Comparison of ENCODE assay signal across 1 cellular context in the genomic region with DNA sequence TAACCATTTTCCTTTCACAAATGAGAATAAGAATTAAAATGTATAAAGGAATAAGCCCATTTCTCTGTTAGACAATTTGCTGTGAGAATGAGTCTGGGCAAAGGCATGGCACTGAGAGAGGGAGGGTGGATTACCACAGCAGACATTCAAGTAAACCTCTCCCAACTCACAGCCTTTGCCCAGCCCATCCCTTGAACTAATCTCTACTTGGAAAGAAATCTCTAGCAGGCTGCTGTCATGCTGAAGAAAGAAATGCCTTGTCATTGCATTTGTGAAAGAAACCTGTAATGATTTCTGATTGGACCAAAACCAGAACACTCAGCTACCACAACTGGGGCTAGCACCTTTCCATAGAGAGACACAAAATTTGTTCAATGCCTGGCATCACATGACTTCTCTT.
TF ChIP-seq lines count a peak whose summit lies in the region.

No MANE protein-coding gene starts in this region.

TF ChIP-seq in GM23338, 12 proteins besides CTCF, POLR2A, EP300 and RAD21 (continued from another document):
- TF ChIP-seq, protein P1, sequence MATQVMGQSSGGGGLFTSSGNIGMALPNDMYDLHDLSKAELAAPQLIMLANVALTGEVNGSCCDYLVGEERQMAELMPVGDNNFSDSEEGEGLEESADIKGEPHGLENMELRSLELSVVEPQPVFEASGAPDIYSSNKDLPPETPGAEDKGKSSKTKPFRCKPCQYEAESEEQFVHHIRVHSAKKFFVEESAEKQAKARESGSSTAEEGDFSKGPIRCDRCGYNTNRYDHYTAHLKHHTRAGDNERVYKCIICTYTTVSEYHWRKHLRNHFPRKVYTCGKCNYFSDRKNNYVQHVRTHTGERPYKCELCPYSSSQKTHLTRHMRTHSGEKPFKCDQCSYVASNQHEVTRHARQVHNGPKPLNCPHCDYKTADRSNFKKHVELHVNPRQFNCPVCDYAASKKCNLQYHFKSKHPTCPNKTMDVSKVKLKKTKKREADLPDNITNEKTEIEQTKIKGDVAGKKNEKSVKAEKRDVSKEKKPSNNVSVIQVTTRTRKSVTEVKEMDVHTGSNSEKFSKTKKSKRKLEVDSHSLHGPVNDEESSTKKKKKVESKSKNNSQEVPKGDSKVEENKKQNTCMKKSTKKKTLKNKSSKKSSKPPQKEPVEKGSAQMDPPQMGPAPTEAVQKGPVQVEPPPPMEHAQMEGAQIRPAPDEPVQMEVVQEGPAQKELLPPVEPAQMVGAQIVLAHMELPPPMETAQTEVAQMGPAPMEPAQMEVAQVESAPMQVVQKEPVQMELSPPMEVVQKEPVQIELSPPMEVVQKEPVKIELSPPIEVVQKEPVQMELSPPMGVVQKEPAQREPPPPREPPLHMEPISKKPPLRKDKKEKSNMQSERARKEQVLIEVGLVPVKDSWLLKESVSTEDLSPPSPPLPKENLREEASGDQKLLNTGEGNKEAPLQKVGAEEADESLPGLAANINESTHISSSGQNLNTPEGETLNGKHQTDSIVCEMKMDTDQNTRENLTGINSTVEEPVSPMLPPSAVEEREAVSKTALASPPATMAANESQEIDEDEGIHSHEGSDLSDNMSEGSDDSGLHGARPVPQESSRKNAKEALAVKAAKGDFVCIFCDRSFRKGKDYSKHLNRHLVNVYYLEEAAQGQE (IDR thresholded peaks at IDR 0.05; ENCODE audit: unreplicated experiment): no peak
- TF ChIP-seq STAT1 (IDR thresholded peaks at IDR 0.05; ENCODE audit: unreplicated experiment): no peak
- TF ChIP-seq ZNF331 (CRISPR knock-in tag; IDR thresholded peaks at IDR 0.05; ENCODE audit: low read depth): no peak
- no peak for TF ChIP-seq POLR2AphosphoS5 (IDR thresholded peaks at IDR 0.05; ENCODE audit: low read depth)
- TF ChIP-seq ZNF114 (CRISPR knock-in tag; IDR thresholded peaks at IDR 0.05): no peak
- TF ChIP-seq, protein P2, sequence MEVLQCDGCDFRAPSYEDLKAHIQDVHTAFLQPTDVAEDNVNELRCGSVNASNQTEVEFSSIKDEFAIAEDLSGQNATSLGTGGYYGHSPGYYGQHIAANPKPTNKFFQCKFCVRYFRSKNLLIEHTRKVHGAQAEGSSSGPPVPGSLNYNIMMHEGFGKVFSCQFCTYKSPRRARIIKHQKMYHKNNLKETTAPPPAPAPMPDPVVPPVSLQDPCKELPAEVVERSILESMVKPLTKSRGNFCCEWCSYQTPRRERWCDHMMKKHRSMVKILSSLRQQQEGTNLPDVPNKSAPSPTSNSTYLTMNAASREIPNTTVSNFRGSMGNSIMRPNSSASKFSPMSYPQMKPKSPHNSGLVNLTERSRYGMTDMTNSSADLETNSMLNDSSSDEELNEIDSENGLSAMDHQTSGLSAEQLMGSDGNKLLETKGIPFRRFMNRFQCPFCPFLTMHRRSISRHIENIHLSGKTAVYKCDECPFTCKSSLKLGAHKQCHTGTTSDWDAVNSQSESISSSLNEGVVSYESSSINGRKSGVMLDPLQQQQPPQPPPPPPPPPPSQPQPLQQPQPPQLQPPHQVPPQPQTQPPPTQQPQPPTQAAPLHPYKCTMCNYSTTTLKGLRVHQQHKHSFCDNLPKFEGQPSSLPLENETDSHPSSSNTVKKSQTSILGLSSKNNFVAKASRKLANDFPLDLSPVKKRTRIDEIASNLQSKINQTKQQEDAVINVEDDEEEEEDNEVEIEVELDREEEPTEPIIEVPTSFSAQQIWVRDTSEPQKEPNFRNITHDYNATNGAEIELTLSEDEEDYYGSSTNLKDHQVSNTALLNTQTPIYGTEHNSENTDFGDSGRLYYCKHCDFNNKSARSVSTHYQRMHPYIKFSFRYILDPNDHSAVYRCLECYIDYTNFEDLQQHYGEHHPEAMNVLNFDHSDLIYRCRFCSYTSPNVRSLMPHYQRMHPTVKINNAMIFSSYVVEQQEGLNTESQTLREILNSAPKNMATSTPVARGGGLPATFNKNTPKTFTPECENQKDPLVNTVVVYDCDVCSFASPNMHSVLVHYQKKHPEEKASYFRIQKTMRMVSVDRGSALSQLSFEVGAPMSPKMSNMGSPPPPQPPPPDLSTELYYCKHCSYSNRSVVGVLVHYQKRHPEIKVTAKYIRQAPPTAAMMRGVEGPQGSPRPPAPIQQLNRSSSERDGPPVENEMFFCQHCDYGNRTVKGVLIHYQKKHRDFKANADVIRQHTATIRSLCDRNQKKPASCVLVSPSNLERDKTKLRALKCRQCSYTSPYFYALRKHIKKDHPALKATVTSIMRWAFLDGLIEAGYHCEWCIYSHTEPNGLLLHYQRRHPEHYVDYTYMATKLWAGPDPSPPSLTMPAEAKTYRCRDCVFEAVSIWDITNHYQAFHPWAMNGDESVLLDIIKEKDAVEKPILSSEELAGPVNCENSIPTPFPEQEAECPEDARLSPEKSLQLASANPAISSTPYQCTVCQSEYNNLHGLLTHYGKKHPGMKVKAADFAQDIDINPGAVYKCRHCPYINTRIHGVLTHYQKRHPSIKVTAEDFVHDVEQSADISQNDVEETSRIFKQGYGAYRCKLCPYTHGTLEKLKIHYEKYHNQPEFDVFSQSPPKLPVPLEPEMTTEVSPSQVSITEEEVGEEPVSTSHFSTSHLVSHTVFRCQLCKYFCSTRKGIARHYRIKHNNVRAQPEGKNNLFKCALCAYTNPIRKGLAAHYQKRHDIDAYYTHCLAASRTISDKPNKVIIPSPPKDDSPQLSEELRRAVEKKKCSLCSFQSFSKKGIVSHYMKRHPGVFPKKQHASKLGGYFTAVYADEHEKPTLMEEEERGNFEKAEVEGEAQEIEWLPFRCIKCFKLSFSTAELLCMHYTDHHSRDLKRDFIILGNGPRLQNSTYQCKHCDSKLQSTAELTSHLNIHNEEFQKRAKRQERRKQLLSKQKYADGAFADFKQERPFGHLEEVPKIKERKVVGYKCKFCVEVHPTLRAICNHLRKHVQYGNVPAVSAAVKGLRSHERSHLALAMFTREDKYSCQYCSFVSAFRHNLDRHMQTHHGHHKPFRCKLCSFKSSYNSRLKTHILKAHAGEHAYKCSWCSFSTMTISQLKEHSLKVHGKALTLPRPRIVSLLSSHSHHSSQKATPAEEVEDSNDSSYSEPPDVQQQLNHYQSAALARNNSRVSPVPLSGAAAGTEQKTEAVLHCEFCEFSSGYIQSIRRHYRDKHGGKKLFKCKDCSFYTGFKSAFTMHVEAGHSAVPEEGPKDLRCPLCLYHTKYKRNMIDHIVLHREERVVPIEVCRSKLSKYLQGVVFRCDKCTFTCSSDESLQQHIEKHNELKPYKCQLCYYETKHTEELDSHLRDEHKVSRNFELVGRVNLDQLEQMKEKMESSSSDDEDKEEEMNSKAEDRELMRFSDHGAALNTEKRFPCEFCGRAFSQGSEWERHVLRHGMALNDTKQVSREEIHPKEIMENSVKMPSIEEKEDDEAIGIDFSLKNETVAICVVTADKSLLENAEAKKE (CRISPR knock-in tag; IDR thresholded peaks at IDR 0.05): no peak
- no peak for TF ChIP-seq JUNB (IDR thresholded peaks at IDR 0.05; ENCODE audit: unreplicated experiment)
